8 cellular contexts compared by ENCODE assay signal in genomic region chr1:27299385-27300252, GRCh38. TPM values are rescaled to one million over a fixed set of nuclear protein-coding genes. Genes with fewer than 3 reads are reported as not detected.
DNase-seq lines count a peak whose midpoint lies in the region; ATAC-seq and TF ChIP-seq lines count a peak whose summit lies in the region.

No MANE protein-coding gene starts in this region.

- BruUV-seq in Caco-2 (replicated peaks; lab: Mats Ljungman, UMichigan) = no TSS peak

- H3K27ac ChIP-seq in SJCRH30 = peak overlapping the region; percentile 74
- no peak overlapping the region for H3K27ac ChIP-seq in effector memory CD4-positive, alpha-beta T cell (ENCODE audit: insufficient read depth, low read length, poor library complexity, severe bottlenecking)

- H3K4me1 Mint-ChIP-seq in Caco-2 (ENCODE audit: low read depth, unreplicated experiment) (peaks cover 7% of the 10 kb centered on the region), nephron progenitor cell (peaks cover 51% of the 10 kb centered on the region)

- H3K4me1 ChIP-seq in Caco-2 = peaks cover 11% of the 10 kb centered on the region
- peaks cover 27% of the 10 kb centered on the region for H3K4me1 ChIP-seq in SJCRH30
- no peaks in the 10 kb centered on the region for H3K4me1 ChIP-seq in effector memory CD4-positive, alpha-beta T cell (ENCODE audit: control insufficient read depth, insufficient read depth, low read length, poor library complexity, severe bottlenecking)

- TF ChIP-seq CTCF in Caco-2 (IDR thresholded peaks at IDR 0.05; ENCODE audit: insufficient read depth in 1 of 2, low read depth in 1 of 2, low read length in 1 of 2, severe bottlenecking in 1 of 2, unreplicated experiment in 1 of 2) (no peak), fibroblast of mammary gland (conservative IDR thresholded peaks at IDR 0.05; ENCODE audit: control insufficient read depth, insufficient read depth, low read depth, low read length) (no peak), nephron progenitor cell (IDR thresholded peaks at IDR 0.05) (no peak)

- H3K27ac Mint-ChIP-seq in Caco-2 (ENCODE audit: unreplicated experiment) = peak overlapping the region; percentile 51
- H3K27ac Mint-ChIP-seq in nephron progenitor cell = peak overlapping the region; percentile 95

- intact Hi-C loops in Caco-2 (cut with micrococcal nuclease; ENCODE audit: unreplicated experiment) = loop anchor here (10.0 kb wide), 1 partner anchor 55 kb away; no protein-coding TSS in a partner anchor

- H3K36me3 ChIP-seq in Caco-2 (ENCODE audit: control insufficient read depth, insufficient read depth, low read length) (no peaks in the 10 kb centered on the region), SJCRH30 (no peaks in the 10 kb centered on the region)
- H3K36me3 ChIP-seq in effector memory CD4-positive, alpha-beta T cell (ENCODE audit: control insufficient read depth, insufficient read depth, low read length) = peaks cover 69% of the 10 kb centered on the region

- POLR2A ChIA-PET in Caco-2 (lab: Charles Lee) = interaction anchor here (0.5 kb wide), 1 partner anchor 360 kb away, joined by 3 read pairs; no protein-coding TSS in a partner anchor

- H3K27me3 ChIP-seq in Caco-2 (replicated peaks; ENCODE audit: control insufficient read depth, insufficient read depth, low read length) (no peaks in the 10 kb centered on the region), SJCRH30 (no peaks in the 10 kb centered on the region)
- H3K27me3 ChIP-seq in effector memory CD4-positive, alpha-beta T cell (replicated peaks; ENCODE audit: control insufficient read depth, insufficient read depth, low read length, poor library complexity, severe bottlenecking) = no peaks in the 10 kb centered on the region

- H3K9me3 Mint-ChIP-seq in Caco-2 (ENCODE audit: unreplicated experiment) (no peaks in the 10 kb centered on the region), nephron progenitor cell (no peaks in the 10 kb centered on the region)

- H3K36me3 Mint-ChIP-seq in Caco-2 (ENCODE audit: insufficient read depth, unreplicated experiment) (no peaks in the 10 kb centered on the region), nephron progenitor cell (ENCODE audit: low read depth) (peaks cover 17% of the 10 kb centered on the region)

- DNase-seq in Caco-2 = peak; percentile 71 to 79
- peak; percentile 36 to 58 for DNase-seq in SJCRH30
- DNase-seq in fibroblast of mammary gland (ENCODE audit: low read depth) = peak; percentile 99
- peak; percentile 52 for DNase-seq in nephron progenitor cell
- DNase-seq in effector memory CD4-positive, alpha-beta T cell = no peak
- DNase-seq in HT-29 (ENCODE audit: low spot score) = no peak

- H3K27me3 Mint-ChIP-seq in Caco-2 (ENCODE audit: insufficient read depth, unreplicated experiment) = no peaks in the 10 kb centered on the region
- no peaks in the 10 kb centered on the region for H3K27me3 Mint-ChIP-seq in nephron progenitor cell (ENCODE audit: low read depth, poor library complexity)

- H3K4me3 Mint-ChIP-seq in Caco-2 (ENCODE audit: unreplicated experiment) (no peak overlapping the region), nephron progenitor cell (no peak overlapping the region)

- CTCF ChIA-PET in Caco-2 (lab: Charles Lee) = interaction anchor here (0.6 to 4.0 kb wide), 12 partner anchors 9 to 426 kb away, joined by 3 to 19 read pairs (median 6); partner anchors contain the start of gene MAP3K6

- ATAC-seq in GM19452 (IDR thresholded peaks at IDR 0.05; ENCODE audit: unreplicated experiment) (no peak), GM19351 (IDR thresholded peaks at IDR 0.05; ENCODE audit: unreplicated experiment) (no peak)

- H3K4me3 ChIP-seq in Caco-2 (ENCODE audit: low read depth, low read length) (no peak overlapping the region), SJCRH30 (no peak overlapping the region), fibroblast of mammary gland (ENCODE audit: control insufficient read depth, low read depth, low read length) (no peak overlapping the region)
- H3K4me3 ChIP-seq in effector memory CD4-positive, alpha-beta T cell (ENCODE audit: insufficient read depth, low read depth, low read length, poor library complexity, severe bottlenecking) = no peak overlapping the region

- H3K9me3 ChIP-seq in Caco-2 (no peaks in the 10 kb centered on the region), SJCRH30 (replicated peaks) (no peaks in the 10 kb centered on the region)
- no peaks in the 10 kb centered on the region for H3K9me3 ChIP-seq in effector memory CD4-positive, alpha-beta T cell (ENCODE audit: control insufficient read depth, low read length)

RNA-seq across cellular contexts. Expression of gene TMEM222, which starts 22.3 kb away (rescaled TPM):
- 26.7 and 32.3 TPM in 2 replicates for total RNA-seq in Caco-2 (2022)
- total RNA-seq in SJCRH30 (2014; rRNA removed; shearing (Covaris generic)) = 26.0 and 26.1 TPM in 2 replicates
- total RNA-seq in HT-29 (2014; rRNA removed; shearing (Covaris generic)) = 80.1 and 90.2 TPM in 2 replicates

RNA-seq across cellular contexts. Expression of gene SYTL1, which starts 42.2 kb away (rescaled TPM):
- total RNA-seq in Caco-2 (2022) = 11.0 and 11.2 TPM in 2 replicates
- total RNA-seq in SJCRH30 (2014; rRNA removed; shearing (Covaris generic)) = 0.20 and 0.47 TPM in 2 replicates
- total RNA-seq in HT-29 (2014; rRNA removed; shearing (Covaris generic)) = 17.1 and 21.9 TPM in 2 replicates

Comparison
In these comparisons a context has a peak if more than half of its experiments do, and no peak if none do; other contexts are left out.
1. DNase-seq: peak in Caco-2 (2 of 2), SJCRH30 (2 of 2), fibroblast of mammary gland (single experiment) and nephron progenitor cell (single experiment); none in effector memory CD4-positive, alpha-beta T cell (0 of 3) and HT-29 (single experiment).